Comparison of ENCODE assay signal across 27 cellular contexts in genomic region chr16:11150190-11150589, GRCh38.
"Had no signal": no experiment of that assay in that cellular context is flagged by ENCODE, and none has a peak within 500 bp of the region (broad histone marks: within the 10 kb centered on the region; RNA-seq: fewer than 3 reads in every experiment).

No MANE protein-coding gene starts in this region.

- H3K27me3 ChIP-seq: neural progenitor cell, ovary, spleen, suprapubic skin, testis, tibial artery, transverse colon, upper lobe of right lung, uterus had no signal

- H3K36me3 ChIP-seq: neural progenitor cell, ovary, suprapubic skin, tibial artery, transverse colon, upper lobe of right lung, uterus had no signal

- H3K79me2 ChIP-seq: parathyroid adenoma had no signal

- H3K27ac ChIP-seq: neural progenitor cell, ovary, parathyroid adenoma, psoas muscle, skin epidermis, spleen, suprapubic skin, testis, tibial artery, transverse colon, upper lobe of right lung, uterus had no signal

- H2AFZ ChIP-seq: neural progenitor cell, parathyroid adenoma had no signal

- H3K4me3 ChIP-seq: neural progenitor cell, ovary, psoas muscle, skin epidermis, smooth muscle cell, spleen, suprapubic skin, testis, tibial artery, transverse colon, upper lobe of right lung, uterus had no signal

- H3K9me3 ChIP-seq: ovary, psoas muscle, spleen, suprapubic skin, testis, tibial artery, transverse colon, upper lobe of right lung, uterus had no signal

- H3K4me1 ChIP-seq: parathyroid adenoma, testis, tibial artery, transverse colon, upper lobe of right lung, uterus had no signal

- H3K4me2 ChIP-seq: neural progenitor cell, smooth muscle cell had no signal

- DNase-seq: natural killer cell; occipital lobe; ovary; psoas muscle; stimulated activated CD4-positive, alpha-beta T cell treated with anti-CD3 and anti-CD28 coated beads, Interleukin-12 subunit alpha, Interleukin-12 subunit beta, amount 100 ng/mL, for 4 hours; stimulated activated CD4-positive, alpha-beta T cell treated with anti-CD3 and anti-CD28 coated beads, Interleukin-1b, Interleukin-23, amount 100 ng/mL, for 48 hours; stimulated activated CD4-positive, alpha-beta T cell treated with anti-CD3 and anti-CD28 coated beads, Interleukin-4, amount 100 ng/mL, for 1 hour; stimulated activated CD4-positive, alpha-beta T cell treated with anti-CD3 and anti-CD28 coated beads, Interleukin-4, amount 100 ng/mL, for 4 hours; stimulated activated CD8-positive, alpha-beta memory T cell treated with anti-CD3 and anti-CD28 coated beads, Interleukin-4, amount 100 ng/mL, for 48 hours; stimulated activated naive CD4-positive, alpha-beta T cell; stimulated activated naive CD8-positive, alpha-beta T cell treated with anti-CD3 and anti-CD28 coated beads, Interleukin-15, amount 100 ng/mL, for 72 hours; stimulated activated naive CD8-positive, alpha-beta T cell treated with anti-CD3 and anti-CD28 coated beads, Interleukin-15, Interleukin-2, amounts not matched to agents 100 U/mL and 50 U/mL, for 24 hours; substantia nigra; testis; tibial artery; transverse colon; upper lobe of right lung; uterus had no signal

- ATAC-seq: natural killer cell; psoas muscle; right cardiac atrium; sciatic nerve; stimulated activated memory B cell treated with anti-CD40 and anti-IgM and Interleukin-4, amounts not matched to agents 10 μg/mL and 1 μg/mL and 100 μg/mL, for 72 hours; stimulated activated naive CD8-positive, alpha-beta T cell treated with anti-CD3 and anti-CD28 coated beads, Interleukin-15, amount 100 ng/mL, for 72 hours; stimulated activated naive CD8-positive, alpha-beta T cell treated with anti-CD3 and anti-CD28 coated beads, Interleukin-15, Interleukin-2, amounts not matched to agents 100 U/mL and 50 U/mL, for 24 hours; upper lobe of right lung had no signal

- H3K9ac ChIP-seq: neural progenitor cell, parathyroid adenoma had no signal
